ENCODE assay signal across 8 cellular contexts in genomic region chr13:39565036-39565949, GRCh38. TPM values are rescaled to one million over a fixed set of nuclear protein-coding genes. Genes with fewer than 3 reads are reported as not detected.
A peak's percentile ranks its signal among the peaks of the same experiment; 100 is the strongest.
DNase-seq lines count a peak whose midpoint lies in the region; ATAC-seq and TF ChIP-seq lines count a peak whose summit lies in the region.

No MANE protein-coding gene starts in this region.

- no peaks in the 10 kb centered on the region for H3K36me3 ChIP-seq in ES-I3 (ENCODE audit: insufficient read depth, low read length)

- peak overlapping the region; percentile 67; the same call in 1 of the 2 replicates for H3K27ac ChIP-seq in RWPE1

- CTCF ChIA-PET in RWPE1 (lab: Yijun Ruan, JAX) (no interaction called here), T-cell (lab: Charles Lee) (interaction anchor here in 1 of 2 donors (0.6 kb wide), 1 partner anchor 12 kb away, joined by 3 read pairs; no protein-coding TSS in a partner anchor)

- no peaks in the 10 kb centered on the region for H3K4me1 Mint-ChIP-seq in T-cell

- peak overlapping the region; percentile 31 for H3K9ac ChIP-seq in ES-I3 (ENCODE audit: low read depth, low read length)

- DNase-seq in RWPE1 (ENCODE audit: low spot score) = peak; percentile 90
- peak; percentile 93 for DNase-seq in fibroblast of pulmonary artery (ENCODE audit: low read depth)
- DNase-seq in omental fat pad (ENCODE audit: low spot score) = no peak
- DNase-seq in T-cell = no peak
- no peak for DNase-seq in ecto neural progenitor cell (ENCODE audit: low spot score)
- no peak for DNase-seq in activated effector memory CD4-positive, alpha-beta T cell treated with Interleukin-2 at 50 U/mL for 16 hours

- no peak overlapping the region for H3K4me3 Mint-ChIP-seq in T-cell

- H3K36me3 Mint-ChIP-seq in T-cell = no peaks in the 10 kb centered on the region

- peak; percentile 96 for ATAC-seq in omental fat pad (ENCODE audit: low FRiP score)
- no peak for ATAC-seq in HG02763 (IDR thresholded peaks at IDR 0.05; ENCODE audit: unreplicated experiment)
- ATAC-seq in T-cell (replicated peaks in 1 of 4) = no peak

- H3K27me3 Mint-ChIP-seq in T-cell = peaks cover 4 to 10% of the 10 kb centered on the region in 2 donors

- H3K9me3 Mint-ChIP-seq in T-cell = no peaks in the 10 kb centered on the region

- H3K9me3 ChIP-seq in ES-I3 (ENCODE audit: control insufficient read depth, insufficient read depth, low read length) = no peaks in the 10 kb centered on the region

- H3K4me1 ChIP-seq in ES-I3 (ENCODE audit: insufficient read depth, low read length) = peaks cover 26% of the 10 kb centered on the region

- peak overlapping the region; percentile 19 for H3K4me3 ChIP-seq in fibroblast of pulmonary artery (replicated peaks; ENCODE audit: low read depth, low read length)

- H3K27ac Mint-ChIP-seq in T-cell = no peak overlapping the region

- TF ChIP-seq CTCF in RWPE1 (conservative IDR thresholded peaks at IDR 0.05; ENCODE audit: low read depth) = no peak
- no peak for TF ChIP-seq CTCF in fibroblast of pulmonary artery (IDR thresholded peaks at IDR 0.05; ENCODE audit: low read length, missing control alignments)
- TF ChIP-seq CTCF in omental fat pad (IDR thresholded peaks at IDR 0.05) = no peak

- POLR2A ChIA-PET in RWPE1 (lab: Yijun Ruan, JAX; ENCODE audit: low non-redundant PET) = no interaction called here
- POLR2A ChIA-PET in T-cell (lab: Charles Lee) = no interaction called here

RNA-seq across cellular contexts. Expression of gene LHFPL6, which starts 37.7 kb away (rescaled TPM):
- total RNA-seq in omental fat pad (100 to 1,000 TPM in 3 of 4 donors, 10 to 100 TPM in 1; 66.1 to 208 (median 109) TPM), T-cell (under 1 TPM in 4 of 5 donors, not detected in 1; 0.16 to 0.46 (median 0.21) TPM)

Comparison
In these comparisons a context has a peak if more than half of its experiments do, and no peak if none do; other contexts are left out.
1. DNase-seq: peak in RWPE1 (single experiment) and fibroblast of pulmonary artery (single experiment); none in omental fat pad (single experiment), T-cell (0 of 34), ecto neural progenitor cell (single experiment) and activated effector memory CD4-positive, alpha-beta T cell treated with Interleukin-2 at 50 U/mL for 16 hours (single experiment).
2. RNA of gene LHFPL6, which starts 37.7 kb away (total RNA-seq): 66.1 to 208 TPM in omental fat pad; 0.16 to 0.46 TPM in T-cell; every median in the first group is over 10 times any median in the second.